In the genomic region with DNA sequence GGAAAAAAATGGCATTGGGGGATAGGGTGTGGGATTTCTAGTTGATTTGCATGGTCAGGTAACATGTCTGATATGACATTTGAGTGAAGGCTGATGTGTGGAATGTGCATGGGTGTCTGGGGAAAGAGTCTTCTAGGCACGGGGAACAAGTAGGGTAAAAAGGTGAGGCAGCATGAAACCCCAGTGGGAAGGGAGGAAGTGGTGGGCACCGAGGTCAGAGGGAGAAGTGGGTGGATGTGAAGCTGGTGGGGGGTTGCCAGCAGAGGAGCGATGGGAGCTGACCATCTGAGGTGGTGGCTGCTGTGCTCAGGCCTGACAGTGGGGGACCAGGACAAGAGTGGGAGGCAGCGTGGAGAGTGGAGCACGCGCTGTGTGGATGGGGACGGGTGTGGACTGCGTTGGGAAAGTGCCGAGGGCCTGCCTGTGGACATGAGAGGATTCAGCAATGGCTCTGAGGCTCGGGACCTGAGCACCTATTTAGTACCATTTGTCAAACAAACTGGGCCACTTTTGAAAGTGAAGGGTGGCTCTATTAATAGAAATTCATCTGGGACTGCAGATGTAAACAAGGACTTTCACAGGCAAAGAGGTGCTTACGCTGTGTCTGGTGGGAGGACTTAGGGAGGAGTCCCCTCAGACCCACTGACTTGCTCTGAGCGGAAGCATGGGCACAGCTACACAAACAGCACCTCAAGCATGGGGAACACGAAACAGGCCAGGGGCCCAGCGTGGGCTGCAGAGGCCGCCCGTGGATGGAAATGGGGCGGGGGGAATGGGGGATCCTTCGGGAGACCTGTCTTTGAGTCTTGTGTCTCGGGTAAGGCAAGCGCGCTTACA, we compare ENCODE assay signal across 13 cellular contexts. TPM values are rescaled to one million over a fixed set of nuclear protein-coding genes. Genes with fewer than 3 reads are reported as not detected.
DNase-seq lines count a peak whose midpoint lies in the region; ATAC-seq and TF ChIP-seq lines count a peak whose summit lies in the region.
"Had no signal": no experiment of that assay in that cellular context is flagged by ENCODE, and none has a peak within 500 bp of the region (broad histone marks: within the 10 kb centered on the region; RNA-seq: fewer than 3 reads in every experiment).

No MANE protein-coding gene starts in this region.

- H3K27ac Mint-ChIP-seq in activated naive CD4-positive, alpha-beta T cell treated with anti-CD3 and anti-CD28 coated beads, Interleukin-2, amount 10 ng/mL, durations not matched to agents 7 days and 5 days, result peak overlapping the region; percentile 56
- H3K27ac Mint-ChIP-seq in T-cell, result peak overlapping the region; percentile 79 to 94
- H3K27ac Mint-ChIP-seq in stimulated activated effector memory CD8-positive, alpha-beta T cell treated with anti-CD3 and anti-CD28 coated beads, Interleukin-12 subunit alpha, Interleukin-12 subunit beta, amount 100 ng/mL, for 72 hours, result peak overlapping the region; percentile 93

- no peak for ATAC-seq in T-cell (replicated peaks in 1 of 4)
- ATAC-seq in stimulated activated effector memory CD8-positive, alpha-beta T cell treated with anti-CD3 and anti-CD28 coated beads, Interleukin-12 subunit alpha, Interleukin-12 subunit beta, amount 100 ng/mL, for 72 hours, result no peak

- H3K4me3 ChIP-seq in fibroblast of the aortic adventitia (ENCODE audit: low read depth, low read length), result peak overlapping the region; percentile 28
- H3K4me3 ChIP-seq: SJCRH30 had no signal

- H3K4me1 Mint-ChIP-seq in activated naive CD4-positive, alpha-beta T cell treated with anti-CD3 and anti-CD28 coated beads, Interleukin-2, amount 10 ng/mL, durations not matched to agents 7 days and 5 days, result peaks cover 61% of the 10 kb centered on the region
- peaks cover 50 to 61% (median 57%) of the 10 kb centered on the region in 3 donors for H3K4me1 Mint-ChIP-seq in T-cell
- peaks cover 66% of the 10 kb centered on the region for H3K4me1 Mint-ChIP-seq in stimulated activated effector memory CD8-positive, alpha-beta T cell treated with anti-CD3 and anti-CD28 coated beads, Interleukin-12 subunit alpha, Interleukin-12 subunit beta, amount 100 ng/mL, for 72 hours

- CTCF ChIA-PET in activated naive CD4-positive, alpha-beta T cell treated with anti-CD3 and anti-CD28 coated beads, Interleukin-2, amount 10 ng/mL, durations not matched to agents 7 days and 5 days (lab: Charles Lee), result interaction anchor here (0.5 to 3.7 kb wide), 5 partner anchors 12 to 206 kb away, joined by 3 to 76 read pairs (median 56); partner anchors contain the start of genes BLOC1S4 and MRFAP1L1
- CTCF ChIA-PET in T-cell (lab: Charles Lee), result interaction anchor here (2.5 kb wide), 2 partner anchors 40 to 196 kb away, joined by 12 to 43 read pairs; partner anchors contain the start of gene BLOC1S4 (in 1 of the 2)

- H3K9me3 Mint-ChIP-seq in activated naive CD4-positive, alpha-beta T cell treated with anti-CD3 and anti-CD28 coated beads, Interleukin-2, amount 10 ng/mL, durations not matched to agents 7 days and 5 days, result peaks cover 6% of the 10 kb centered on the region
- H3K9me3 Mint-ChIP-seq in T-cell, result peaks cover 0 to 5% (median 3%) of the 10 kb centered on the region in 3 donors
- H3K9me3 Mint-ChIP-seq in stimulated activated effector memory CD8-positive, alpha-beta T cell treated with anti-CD3 and anti-CD28 coated beads, Interleukin-12 subunit alpha, Interleukin-12 subunit beta, amount 100 ng/mL, for 72 hours, result no peaks in the 10 kb centered on the region

- peak overlapping the region; percentile 93 for H3K4me3 Mint-ChIP-seq in activated naive CD4-positive, alpha-beta T cell treated with anti-CD3 and anti-CD28 coated beads, Interleukin-2, amount 10 ng/mL, durations not matched to agents 7 days and 5 days
- peak overlapping the region; percentile 89 to 93 (median 92) for H3K4me3 Mint-ChIP-seq in T-cell
- peak overlapping the region; percentile 88 for H3K4me3 Mint-ChIP-seq in stimulated activated effector memory CD8-positive, alpha-beta T cell treated with anti-CD3 and anti-CD28 coated beads, Interleukin-12 subunit alpha, Interleukin-12 subunit beta, amount 100 ng/mL, for 72 hours

- no peak for TF ChIP-seq CTCF in fibroblast of the aortic adventitia (IDR thresholded peaks at IDR 0.05; ENCODE audit: insufficient read depth, low read length)

- POLR2A ChIA-PET in T-cell (lab: Charles Lee), result interaction anchor here in 1 of 2 donors (0.6 kb wide), 1 partner anchor 23 kb away, joined by 3 read pairs; no protein-coding TSS in a partner anchor

- no peak for DNase-seq in activated naive CD4-positive, alpha-beta T cell treated with anti-CD3 and anti-CD28 coated beads, Interleukin-2, amount 10 ng/mL, durations not matched to agents 7 days and 5 days
- no peak for DNase-seq in activated naive CD4-positive, alpha-beta T cell (lab: John Stamatoyannopoulos, UW)
- DNase-seq in T-cell (no peak), fibroblast of the aortic adventitia (ENCODE audit: low read depth) (no peak), NCI-H69 (lab: John Stamatoyannopoulos, UW) (no peak), medulla oblongata (ENCODE audit: extremely low spot score) (no peak)
- no peak for DNase-seq in stimulated activated effector memory CD8-positive, alpha-beta T cell treated with anti-CD3 and anti-CD28 coated beads, Interleukin-12 subunit alpha, Interleukin-12 subunit beta, amount 100 ng/mL, for 72 hours (ENCODE audit: low spot score in 2 of 2)
- DNase-seq in activated CD4-positive, CD25-positive, alpha-beta regulatory T cell (lab: John Stamatoyannopoulos, UW), result no peak
- DNase-seq: C1 segment of cervical spinal cord, cerebellar nuclear complex, NCI-H2227 treated with DMSO at 0.1 percent for 48 hours, SJCRH30, stomach had no signal

- H3K27me3 Mint-ChIP-seq in activated naive CD4-positive, alpha-beta T cell treated with anti-CD3 and anti-CD28 coated beads, Interleukin-2, amount 10 ng/mL, durations not matched to agents 7 days and 5 days, result peaks cover 4% of the 10 kb centered on the region
- no peaks in the 10 kb centered on the region for H3K27me3 Mint-ChIP-seq in T-cell

- peaks cover 59% of the 10 kb centered on the region for H3K36me3 Mint-ChIP-seq in activated naive CD4-positive, alpha-beta T cell treated with anti-CD3 and anti-CD28 coated beads, Interleukin-2, amount 10 ng/mL, durations not matched to agents 7 days and 5 days
- H3K36me3 Mint-ChIP-seq in T-cell, result peaks cover 59% of the 10 kb centered on the region
- peaks cover 74% of the 10 kb centered on the region for H3K36me3 Mint-ChIP-seq in stimulated activated effector memory CD8-positive, alpha-beta T cell treated with anti-CD3 and anti-CD28 coated beads, Interleukin-12 subunit alpha, Interleukin-12 subunit beta, amount 100 ng/mL, for 72 hours

RNA-seq across cellular contexts. Expression of gene S100P, which starts 16.7 kb away (rescaled TPM):
- 1 to 10 TPM in 3 of 5 donors, under 1 TPM in 1, not detected in 1; 0.70 to 3.8 (median 1.9) TPM for total RNA-seq in T-cell
- total RNA-seq in fibroblast of the aortic adventitia (ENCODE audit: low replicate concordance), result not detected in 2 replicates

RNA-seq across cellular contexts. Expression of gene MRFAP1L1, which starts 32.7 kb away (rescaled TPM):
- 100 to 1,000 TPM in 3 of 5 donors, 10 to 100 TPM in 2; 28.8 to 121 (median 112) TPM for total RNA-seq in T-cell
- 48.8 and 342 TPM in 2 replicates for total RNA-seq in fibroblast of the aortic adventitia (ENCODE audit: low replicate concordance)

RNA-seq across cellular contexts. Expression of gene MRFAP1, which starts 36.5 kb away (rescaled TPM):
- total RNA-seq in T-cell (100 to 1,000 TPM; 138 to 169 (median 138) TPM), fibroblast of the aortic adventitia (ENCODE audit: low replicate concordance) (142 and 482 TPM in 2 replicates)

RNA-seq across cellular contexts. Expression of gene BLOC1S4, which starts 39.0 kb away (rescaled TPM):
- total RNA-seq in T-cell (10 to 100 TPM; 20.7 to 41.9 (median 36.6) TPM), fibroblast of the aortic adventitia (ENCODE audit: low replicate concordance) (5.4 and 7.0 TPM in 2 replicates)
